17 cellular contexts compared by ENCODE assay signal in genomic region chr13:87398047-87398446, GRCh38.
A peak's percentile ranks its signal among the peaks of the same experiment; 100 is the strongest.
DNase-seq lines count a peak whose midpoint lies in the region; ATAC-seq, FAIRE-seq and TF ChIP-seq lines count a peak whose summit lies in the region.
"Had no signal": no experiment of that assay in that cellular context is flagged by ENCODE, and none has a peak within 500 bp of the region (broad histone marks: within the 10 kb centered on the region; RNA-seq: fewer than 3 reads in every experiment).

No MANE protein-coding gene starts in this region.

- intact Hi-C loops in Panc1 (cut with micrococcal nuclease; ENCODE audit: unreplicated experiment), result no loop called here

- H3K4me3 Mint-ChIP-seq in activated CD4-positive, alpha-beta memory T cell treated with anti-CD3 and anti-CD28 coated beads, Interleukin-2, amount 10 ng/mL, durations not matched to agents 7 days and 5 days, result no peak overlapping the region
- H3K4me3 Mint-ChIP-seq: B cell; CD4-positive, alpha-beta memory T cell; IgD-negative memory B cell had no signal

- TF ChIP-seq CTCF in Panc1 (IDR thresholded peaks at IDR 0.05) (peak; percentile 6; the same call in 1 of the 2 replicates), H1 (IDR thresholded peaks at IDR 0.05; ENCODE audit: control extremely low read depth in 1 of 3, insufficient read depth in 1 of 3, low read depth in 1 of 3, low read length in 3 of 3) (peak in 2 of 3 experiments; percentile 30 to 32; a peak in 2 of 4 replicates)

- H4K5ac ChIP-seq in H1 (ENCODE audit: insufficient read length, low read depth, low read length) (no peak overlapping the region), mesendoderm (ENCODE audit: low read length) (no peak overlapping the region)

- H3K4me1 ChIP-seq in Panc1 (ENCODE audit: control insufficient read depth, insufficient read depth, low read length) (no peaks in the 10 kb centered on the region), H1 (replicated peaks in 1 of 4; ENCODE audit: control insufficient read depth in 3 of 4, insufficient read depth in 4 of 4, low read length in 3 of 4) (no peaks in the 10 kb centered on the region), mesendoderm (ENCODE audit: control insufficient read depth, low read depth, low read length) (no peaks in the 10 kb centered on the region)
- H3K4me1 ChIP-seq: HAP-1 had no signal

- in situ Hi-C loops in Panc1 (cut with HindIII; ENCODE audit: low pct_unique_long_range_greater_than_20kb, low sequenced_read_pairs), result no loop called here

- no peak overlapping the region for H3K4me2 ChIP-seq in H1 (ENCODE audit: insufficient read depth in 1 of 2, low read depth in 2 of 2, low read length in 2 of 2)
- H3K4me2 ChIP-seq in mesendoderm (ENCODE audit: low read length), result no peak overlapping the region

- H3K9ac ChIP-seq in H1 (replicated peaks in 1 of 4; ENCODE audit: extremely low read depth in 1 of 4, low read depth in 3 of 4, low read length in 3 of 4), result no peak overlapping the region
- H3K9ac ChIP-seq in mesendoderm (ENCODE audit: low read length), result no peak overlapping the region

- no peak overlapping the region for H3K27ac Mint-ChIP-seq in activated CD4-positive, alpha-beta memory T cell treated with anti-CD3 and anti-CD28 coated beads, Interleukin-2, amount 10 ng/mL, durations not matched to agents 7 days and 5 days
- H3K27ac Mint-ChIP-seq: B cell; CD4-positive, alpha-beta memory T cell; IgD-negative memory B cell had no signal

- no peaks in the 10 kb centered on the region for H3K79me2 ChIP-seq in H1 (ENCODE audit: control insufficient read depth in 1 of 2, insufficient read depth in 2 of 2, low read length in 2 of 2)
- no peaks in the 10 kb centered on the region for H3K79me2 ChIP-seq in mesendoderm (ENCODE audit: control insufficient read depth, insufficient read depth, low read length)

- H3K36me3 Mint-ChIP-seq in activated CD4-positive, alpha-beta memory T cell treated with anti-CD3 and anti-CD28 coated beads, Interleukin-2, amount 10 ng/mL, durations not matched to agents 7 days and 5 days (ENCODE audit: low read depth), result no peaks in the 10 kb centered on the region
- H3K36me3 Mint-ChIP-seq: CD4-positive, alpha-beta memory T cell; IgD-negative memory B cell had no signal

- H2BK5ac ChIP-seq in H1 (ENCODE audit: low read depth, low read length) (no peak overlapping the region), mesendoderm (ENCODE audit: low read length) (no peak overlapping the region)

- H3K36me3 ChIP-seq in Panc1 (ENCODE audit: control insufficient read depth, insufficient read depth, low read length), result no peaks in the 10 kb centered on the region
- H3K36me3 ChIP-seq in H1 (ENCODE audit: control insufficient read depth in 2 of 4, insufficient read depth in 4 of 4, low read length in 3 of 4), result no peaks in the 10 kb centered on the region
- H3K36me3 ChIP-seq in mesendoderm (ENCODE audit: control insufficient read depth, insufficient read depth, low read length), result no peaks in the 10 kb centered on the region
- H3K36me3 ChIP-seq: HAP-1 had no signal

- ATAC-seq in Panc1 (no peak), GM18520 (IDR thresholded peaks at IDR 0.05; ENCODE audit: unreplicated experiment) (no peak)

- H2BK20ac ChIP-seq in H1 (ENCODE audit: low read length), result no peak overlapping the region

- peaks cover 5% of the 10 kb centered on the region for H3K9me3 Mint-ChIP-seq in activated CD4-positive, alpha-beta memory T cell treated with anti-CD3 and anti-CD28 coated beads, Interleukin-2, amount 10 ng/mL, durations not matched to agents 7 days and 5 days

- CTCF ChIA-PET in Panc1 (lab: Charles Lee), result no interaction called here
- CTCF ChIA-PET in H1 (lab: Charles Lee; ENCODE audit: partially characterized antibody), result interaction anchor here (0.6 to 1.8 kb wide), 11 partner anchors 8 to 440 kb away, joined by 3 to 9 read pairs (median 3); no protein-coding TSS in a partner anchor
- CTCF ChIA-PET in activated CD4-positive, alpha-beta memory T cell treated with anti-CD3 and anti-CD28 coated beads, Interleukin-2, amount 10 ng/mL, durations not matched to agents 7 days and 5 days (lab: Charles Lee), result no interaction called here

- TF ChIP-seq RAD21 in Ishikawa (IDR thresholded peaks at IDR 0.05; ENCODE audit: low read depth), result 0 out of 2 replicates have a peak, but pooled peaks have one; percentile 6
- peak; percentile 70 to 73 for TF ChIP-seq RAD21 in H1 (IDR thresholded peaks at IDR 0.05 in 1 of 2, conservative IDR thresholded peaks at IDR 0.05 in 1 of 2; ENCODE audit: low read depth in 2 of 2, low read length in 2 of 2)

- TF ChIP-seq EP300 in Ishikawa (IDR thresholded peaks at IDR 0.05; ENCODE audit: borderline replicate concordance) (no peak), H1 (IDR thresholded peaks at IDR 0.05; ENCODE audit: borderline replicate concordance in 1 of 2, low read depth in 2 of 2, low read length in 2 of 2) (no peak)

- H3K4ac ChIP-seq in H1 (replicated peaks; ENCODE audit: insufficient read length, low read depth, low read length) (no peak overlapping the region), mesendoderm (ENCODE audit: low read depth, low read length) (no peak overlapping the region)

- H3K23ac ChIP-seq in H1 (ENCODE audit: insufficient read length), result no peak overlapping the region
- no peak overlapping the region for H3K23ac ChIP-seq in mesendoderm (ENCODE audit: low read length)

- H3K27me3 Mint-ChIP-seq in activated CD4-positive, alpha-beta memory T cell treated with anti-CD3 and anti-CD28 coated beads, Interleukin-2, amount 10 ng/mL, durations not matched to agents 7 days and 5 days, result no peaks in the 10 kb centered on the region
- H3K27me3 Mint-ChIP-seq: B cell; CD4-positive, alpha-beta memory T cell; IgD-negative memory B cell had no signal

- H3K27me3 ChIP-seq in Panc1 (ENCODE audit: control insufficient read depth, insufficient read depth, low read length) (no peaks in the 10 kb centered on the region), H1 (replicated peaks in 1 of 4; ENCODE audit: control insufficient read depth in 3 of 4, extremely low read depth in 1 of 4, insufficient read depth in 3 of 4, low read length in 3 of 4) (no peaks in the 10 kb centered on the region), mesendoderm (ENCODE audit: insufficient read depth, low read length, poor library complexity) (no peaks in the 10 kb centered on the region)

- no peak overlapping the region for H3K14ac ChIP-seq in H1 (ENCODE audit: insufficient read length)

- H4K8ac ChIP-seq in H1 (ENCODE audit: extremely low read depth, insufficient read depth, low read length) (no peak overlapping the region), mesendoderm (ENCODE audit: low read depth, low read length) (no peak overlapping the region)

- WGBS in H1 (ENCODE audit: extremely low coverage in 1 of 2, insufficient coverage in 1 of 2, insufficient read length in 1 of 2, insufficient replicate concordance in 2 of 2, low coverage in 1 of 2, low lambda C conversion rate in 2 of 2, missing lambda C conversion rate in 1 of 2), 2 experiments, result 84% methylated on average over 3 of the region's 3 CpGs; no CpG with 5 or more reads in 1 of the 2 experiments
- no CpG with 5 or more reads among the region's 3 CpGs for WGBS in mesendoderm (ENCODE audit: extremely low coverage, insufficient coverage, low lambda C conversion rate)

- no peak overlapping the region for H3K27ac ChIP-seq in Panc1 (ENCODE audit: low read length)
- no peak overlapping the region for H3K27ac ChIP-seq in H1 (ENCODE audit: low read depth, low read length)
- H3K27ac ChIP-seq in mesendoderm (ENCODE audit: low read depth, low read length), result no peak overlapping the region

- H3K56ac ChIP-seq in H1 (replicated peaks; ENCODE audit: insufficient read length, low read depth, low read length) (no peak overlapping the region), mesendoderm (ENCODE audit: low read length) (no peak overlapping the region)

- H3K4me3 ChIP-seq in Panc1 (ENCODE audit: low read depth in 2 of 2, low read length in 2 of 2), result no peak overlapping the region
- H3K4me3 ChIP-seq in H1 (ENCODE audit: extremely low read depth in 1 of 4, insufficient read depth in 2 of 4, low read depth in 3 of 4, low read length in 4 of 4), result no peak overlapping the region
- H3K4me3 ChIP-seq in mesendoderm (ENCODE audit: low read length), result no peak overlapping the region
- H3K4me3 ChIP-seq: HAP-1 had no signal

- no peak overlapping the region for H4K91ac ChIP-seq in H1 (replicated peaks; ENCODE audit: insufficient read length, low read length)

- FAIRE-seq in H1 (lab: Jason Lieb, UNC), result no peak
- FAIRE-seq: A204.1 had no signal

- no TSS peak for BruUV-seq in Panc1 (replicated peaks; lab: Mats Ljungman, UMichigan)

- no peak overlapping the region for H3K18ac ChIP-seq in H1 (ENCODE audit: extremely low read depth, low read length)
- no peak overlapping the region for H3K18ac ChIP-seq in mesendoderm (ENCODE audit: low read length)

- no peaks in the 10 kb centered on the region for H3K4me1 Mint-ChIP-seq in activated CD4-positive, alpha-beta memory T cell treated with anti-CD3 and anti-CD28 coated beads, Interleukin-2, amount 10 ng/mL, durations not matched to agents 7 days and 5 days
- H3K4me1 Mint-ChIP-seq: B cell; CD4-positive, alpha-beta memory T cell; IgD-negative memory B cell had no signal

- H2AFZ ChIP-seq in H1 (ENCODE audit: low read length), result no peak overlapping the region

- DNase-seq in Panc1 (ENCODE audit: low read depth, low spot score) (no peak), H1 (ENCODE audit: low read depth in 1 of 2, low spot score in 2 of 2) (no peak), mesendoderm (peak; percentile 14), putamen (ENCODE audit: low spot score) (no peak), amniotic stem cell (lab: John Stamatoyannopoulos, UW) (no peak)
- DNase-seq in activated CD4-positive, alpha-beta memory T cell treated with anti-CD3 and anti-CD28 coated beads, Interleukin-2, amount 10 ng/mL, durations not matched to agents 7 days and 5 days, result no peak
- DNase-seq: C1 segment of cervical spinal cord; CD4-positive, alpha-beta memory T cell; COR-L47; DND-41; GDM1 had no signal

- no peak overlapping the region for H2BK120ac ChIP-seq in H1 (replicated peaks; ENCODE audit: low read depth, low read length)
- no peak overlapping the region for H2BK120ac ChIP-seq in mesendoderm (ENCODE audit: low read depth, low read length)

- no peaks in the 10 kb centered on the region for H4K20me1 ChIP-seq in H1 (replicated peaks in 1 of 2; ENCODE audit: control insufficient read depth in 1 of 2, insufficient read depth in 2 of 2, low read length in 2 of 2)

- H3K23me2 ChIP-seq in H1 (ENCODE audit: low read depth, low read length), result no peaks in the 10 kb centered on the region

- H3K9me3 ChIP-seq in Panc1 (ENCODE audit: control insufficient read depth, insufficient read depth, low read depth, low read length) (no peaks in the 10 kb centered on the region), H1 (ENCODE audit: insufficient read depth in 2 of 2, low read depth in 1 of 2, low read length in 1 of 2) (no peaks in the 10 kb centered on the region)
- H3K9me3 ChIP-seq: HAP-1 had no signal

- POLR2A ChIA-PET in Panc1 (lab: Charles Lee), result no interaction called here
- POLR2A ChIA-PET in H1 (lab: Charles Lee; ENCODE audit: partially characterized antibody), result no interaction called here
- POLR2A ChIA-PET in activated CD4-positive, alpha-beta memory T cell treated with anti-CD3 and anti-CD28 coated beads, Interleukin-2, amount 10 ng/mL, durations not matched to agents 7 days and 5 days (lab: Charles Lee), result no interaction called here

- no peak for TF ChIP-seq POLR2A in H1 (IDR thresholded peaks at IDR 0.05; ENCODE audit: control extremely low read depth in 1 of 2, low read depth in 2 of 2, low read length in 2 of 2)

- no peak overlapping the region for H2BK12ac ChIP-seq in H1 (ENCODE audit: low read depth, low read length)

- no peak overlapping the region for H2BK15ac ChIP-seq in H1 (ENCODE audit: low read length)
- H2BK15ac ChIP-seq in mesendoderm (replicated peaks; ENCODE audit: low read depth), result no peak overlapping the region

- H2AK5ac ChIP-seq in H1 (ENCODE audit: low read depth, low read length), result no peak overlapping the region
- no peak overlapping the region for H2AK5ac ChIP-seq in mesendoderm (ENCODE audit: low read length)

- H3K79me1 ChIP-seq in H1 (ENCODE audit: low read depth, low read length), result no peaks in the 10 kb centered on the region
- H3K79me1 ChIP-seq in mesendoderm (ENCODE audit: low read length), result no peaks in the 10 kb centered on the region
